In the genomic region with DNA sequence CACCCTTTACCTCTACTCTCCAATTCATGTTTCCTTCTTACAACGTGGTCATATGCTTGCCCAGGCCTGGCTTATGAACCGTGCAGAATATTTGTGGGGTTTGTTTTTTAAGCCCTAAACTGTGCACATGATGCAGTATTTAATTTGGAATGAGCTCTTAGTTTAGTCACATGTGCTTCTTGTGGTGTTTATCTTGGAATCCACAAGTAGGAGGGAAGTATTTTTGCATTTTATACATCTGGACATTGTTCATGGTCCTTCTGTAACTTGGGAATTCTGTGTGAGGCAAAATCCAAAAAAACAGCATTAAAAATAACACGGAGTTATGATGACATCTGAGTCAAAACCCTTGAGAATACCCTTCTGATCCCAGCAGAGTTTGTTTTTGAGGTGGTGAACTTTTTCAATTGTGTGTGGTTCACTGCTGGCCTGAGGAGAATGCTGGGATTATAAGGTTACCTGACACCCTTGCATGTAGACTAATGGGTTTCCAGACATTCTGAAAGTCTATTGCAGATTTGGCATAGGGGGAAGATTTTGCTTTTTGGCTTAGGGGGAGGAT, we compare ENCODE assay signal across 1 cellular context.
TF ChIP-seq lines count a peak whose summit lies in the region.

No MANE protein-coding gene starts in this region.

TF ChIP-seq in HEK293, 187 proteins besides CTCF, POLR2A, EP300 and RAD21 (continued from another document):
- TF ChIP-seq, protein P1, sequence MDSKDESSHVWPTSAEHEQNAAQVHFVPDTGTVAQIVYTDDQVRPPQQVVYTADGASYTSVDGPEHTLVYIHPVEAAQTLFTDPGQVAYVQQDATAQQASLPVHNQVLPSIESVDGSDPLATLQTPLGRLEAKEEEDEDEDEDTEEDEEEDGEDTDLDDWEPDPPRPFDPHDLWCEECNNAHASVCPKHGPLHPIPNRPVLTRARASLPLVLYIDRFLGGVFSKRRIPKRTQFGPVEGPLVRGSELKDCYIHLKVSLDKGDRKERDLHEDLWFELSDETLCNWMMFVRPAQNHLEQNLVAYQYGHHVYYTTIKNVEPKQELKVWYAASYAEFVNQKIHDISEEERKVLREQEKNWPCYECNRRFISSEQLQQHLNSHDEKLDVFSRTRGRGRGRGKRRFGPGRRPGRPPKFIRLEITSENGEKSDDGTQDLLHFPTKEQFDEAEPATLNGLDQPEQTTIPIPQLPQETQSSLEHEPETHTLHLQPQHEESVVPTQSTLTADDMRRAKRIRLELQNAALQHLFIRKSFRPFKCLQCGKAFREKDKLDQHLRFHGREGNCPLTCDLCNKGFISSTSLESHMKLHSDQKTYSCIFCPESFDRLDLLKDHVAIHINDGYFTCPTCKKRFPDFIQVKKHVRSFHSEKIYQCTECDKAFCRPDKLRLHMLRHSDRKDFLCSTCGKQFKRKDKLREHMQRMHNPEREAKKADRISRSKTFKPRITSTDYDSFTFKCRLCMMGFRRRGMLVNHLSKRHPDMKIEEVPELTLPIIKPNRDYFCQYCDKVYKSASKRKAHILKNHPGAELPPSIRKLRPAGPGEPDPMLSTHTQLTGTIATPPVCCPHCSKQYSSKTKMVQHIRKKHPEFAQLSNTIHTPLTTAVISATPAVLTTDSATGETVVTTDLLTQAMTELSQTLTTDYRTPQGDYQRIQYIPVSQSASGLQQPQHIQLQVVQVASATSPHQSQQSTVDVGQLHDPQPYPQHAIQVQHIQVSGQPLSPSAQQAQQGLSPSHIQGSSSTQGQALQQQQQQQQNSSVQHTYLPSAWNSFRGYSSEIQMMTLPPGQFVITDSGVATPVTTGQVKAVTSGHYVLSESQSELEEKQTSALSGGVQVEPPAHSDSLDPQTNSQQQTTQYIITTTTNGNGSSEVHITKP (tag by site-specific recombination; IDR thresholded peaks at IDR 0.05), result 0 out of 2 replicates have a peak, but pooled peaks have one; percentile 44
- TF ChIP-seq SCRT2 (tag by site-specific recombination; IDR thresholded peaks at IDR 0.05), result peak; percentile 83
- peak; percentile 69 for TF ChIP-seq ZBTB17 (tag by site-specific recombination; IDR thresholded peaks at IDR 0.05)
- peak; percentile 49; the same call in 1 of the 2 replicates for TF ChIP-seq ZNF843 (tag by site-specific recombination; IDR thresholded peaks at IDR 0.05)
- TF ChIP-seq ZXDB (tag by site-specific recombination; IDR thresholded peaks at IDR 0.05), result peak; percentile 45
- peak; percentile 57; the same call in 1 of the 2 replicates for TF ChIP-seq WT1 (tag by site-specific recombination; IDR thresholded peaks at IDR 0.05)
- TF ChIP-seq ZNF837 (tag by site-specific recombination; IDR thresholded peaks at IDR 0.05), result no peak
- TF ChIP-seq TRIM28 (IDR thresholded peaks at IDR 0.05; ENCODE audit: borderline replicate concordance, low read length), result peak; percentile 57; the same call in 1 of the 2 replicates
- 0 out of 2 replicates have a peak, but pooled peaks have one; percentile 28 for TF ChIP-seq GLIS1 (tag by site-specific recombination; IDR thresholded peaks at IDR 0.05)
- peak; percentile 50; the same call in 1 of the 2 replicates for TF ChIP-seq KLF10 (tag by site-specific recombination; IDR thresholded peaks at IDR 0.05)
- TF ChIP-seq, protein P2, sequence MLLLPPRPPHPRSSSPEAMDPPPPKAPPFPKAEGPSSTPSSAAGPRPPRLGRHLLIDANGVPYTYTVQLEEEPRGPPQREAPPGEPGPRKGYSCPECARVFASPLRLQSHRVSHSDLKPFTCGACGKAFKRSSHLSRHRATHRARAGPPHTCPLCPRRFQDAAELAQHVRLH (tag by site-specific recombination; IDR thresholded peaks at IDR 0.05), result 0 out of 2 replicates have a peak, but pooled peaks have one; percentile 46
- TF ChIP-seq ZBTB8A (tag by site-specific recombination; IDR thresholded peaks at IDR 0.05), result no peak
- TF ChIP-seq BCL11A (tag by site-specific recombination; IDR thresholded peaks at IDR 0.05; ENCODE audit: low read depth), result peak; percentile 41; the same call in 1 of the 2 replicates
- TF ChIP-seq ZNF302 (tag by site-specific recombination; IDR thresholded peaks at IDR 0.05; ENCODE audit: low read depth), result no peak
- TF ChIP-seq, protein P3, sequence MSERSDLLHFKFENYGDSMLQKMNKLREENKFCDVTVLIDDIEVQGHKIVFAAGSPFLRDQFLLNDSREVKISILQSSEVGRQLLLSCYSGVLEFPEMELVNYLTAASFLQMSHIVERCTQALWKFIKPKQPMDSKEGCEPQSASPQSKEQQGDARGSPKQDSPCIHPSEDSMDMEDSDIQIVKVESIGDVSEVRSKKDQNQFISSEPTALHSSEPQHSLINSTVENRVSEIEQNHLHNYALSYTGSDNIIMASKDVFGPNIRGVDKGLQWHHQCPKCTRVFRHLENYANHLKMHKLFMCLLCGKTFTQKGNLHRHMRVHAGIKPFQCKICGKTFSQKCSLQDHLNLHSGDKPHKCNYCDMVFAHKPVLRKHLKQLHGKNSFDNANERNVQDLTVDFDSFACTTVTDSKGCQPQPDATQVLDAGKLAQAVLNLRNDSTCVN (tag by site-specific recombination; optimal IDR thresholded peaks at IDR 0.05), result no peak
- TF ChIP-seq, protein P4, sequence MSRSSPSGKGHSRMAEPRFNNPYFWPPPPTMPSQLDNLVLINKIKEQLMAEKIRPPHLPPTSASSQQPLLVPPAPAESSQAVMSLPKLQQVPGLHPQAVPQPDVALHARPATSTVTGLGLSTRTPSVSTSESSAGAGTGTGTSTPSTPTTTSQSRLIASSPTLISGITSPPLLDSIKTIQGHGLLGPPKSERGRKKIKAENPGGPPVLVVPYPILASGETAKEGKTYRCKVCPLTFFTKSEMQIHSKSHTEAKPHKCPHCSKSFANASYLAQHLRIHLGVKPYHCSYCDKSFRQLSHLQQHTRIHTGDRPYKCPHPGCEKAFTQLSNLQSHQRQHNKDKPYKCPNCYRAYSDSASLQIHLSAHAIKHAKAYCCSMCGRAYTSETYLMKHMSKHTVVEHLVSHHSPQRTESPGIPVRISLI (tag by site-specific recombination; IDR thresholded peaks at IDR 0.05), result peak; percentile 80
